In the genomic region with DNA sequence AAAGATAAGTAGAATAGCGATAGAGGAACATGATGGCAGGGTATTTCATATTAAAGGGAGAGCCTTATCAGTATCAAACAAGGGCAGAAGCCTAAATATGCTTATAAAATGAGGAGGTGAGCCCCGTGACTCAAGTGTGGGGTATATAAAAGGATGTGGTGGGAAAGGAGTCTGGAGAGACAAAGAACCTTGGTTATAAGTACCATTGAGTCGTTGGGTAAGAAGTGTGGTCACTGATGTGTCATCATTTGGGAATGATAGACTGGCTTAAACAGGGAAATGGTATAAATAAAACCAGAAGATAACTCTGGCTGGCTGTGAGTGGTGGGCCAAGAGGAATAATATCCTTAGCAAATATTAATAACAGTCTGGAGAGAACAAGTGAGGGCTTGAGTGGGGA, we compare ENCODE assay signal across 31 cellular contexts. TPM values are rescaled to one million over a fixed set of nuclear protein-coding genes. Genes with fewer than 3 reads are reported as not detected.
DNase-seq lines count a peak whose midpoint lies in the region; ATAC-seq and TF ChIP-seq lines count a peak whose summit lies in the region.
"Had no signal": no experiment of that assay in that cellular context is flagged by ENCODE, and none has a peak within 500 bp of the region (broad histone marks: within the 10 kb centered on the region; RNA-seq: fewer than 3 reads in every experiment).

No MANE protein-coding gene starts in this region.

- H3K4me3 ChIP-seq in epithelial cell of proximal tubule (ENCODE audit: low read depth, low read length) = no peak overlapping the region
- no peak overlapping the region for H3K4me3 ChIP-seq in skeletal muscle cell (ENCODE audit: low read depth, low read length)
- no peak overlapping the region for H3K4me3 ChIP-seq in upper lobe of right lung
- H3K4me3 ChIP-seq: GM23338, K562, uterus had no signal

- DNase-seq in DMS53 (lab: John Stamatoyannopoulos, UW) = peak; percentile 30
- DNase-seq in DMS53 treated with DMSO at 0.1 percent for 48 hours (lab: John Stamatoyannopoulos, UW; ENCODE audit: unreplicated experiment) = no peak
- peak; percentile 17 for DNase-seq in SK-MEL-5 (ENCODE audit: low read depth, low spot score)
- DNase-seq in epithelial cell of proximal tubule (ENCODE audit: low read depth) = peak; percentile 13
- DNase-seq in skeletal muscle cell (ENCODE audit: low read depth) = peak; percentile 5
- DNase-seq in NCI-H2227 treated with DMSO at 0.1 percent for 48 hours (lab: John Stamatoyannopoulos, UW) = no peak
- no peak for DNase-seq in upper lobe of right lung
- DNase-seq in G401 (ENCODE audit: low spot score) = no peak
- DNase-seq: activated CD4-positive, alpha-beta T cell treated with anti-CD3 and anti-CD28 coated beads for 1 hour; activated T-cell treated with anti-CD3 and anti-CD28 coated beads, Interleukin-2, amount 50 U/mL, for 48 hours; BE2C; brain microvascular endothelial cell; COR-L47; cortex of kidney; hypothalamus; islet precursor cell; mesendoderm; naive thymus-derived CD4-positive, alpha-beta T cell; NCI-H1092; NCI-H2081; NCI-H510A; right cardiac atrium; stimulated activated CD8-positive, alpha-beta memory T cell treated with anti-CD3 and anti-CD28 coated beads, Interleukin-4, amount 100 ng/mL, for 48 hours; uterus had no signal

- intact Hi-C loops in upper lobe of right lung (cut with DNase I) = no loop called here

- H3K4me1 ChIP-seq in upper lobe of right lung = no peaks in the 10 kb centered on the region
- H3K4me1 ChIP-seq: BE2C, uterus had no signal

- H3K9me3 ChIP-seq in upper lobe of right lung = no peaks in the 10 kb centered on the region
- H3K9me3 ChIP-seq: BE2C, uterus had no signal

- H3K36me3 ChIP-seq in upper lobe of right lung = no peaks in the 10 kb centered on the region
- H3K36me3 ChIP-seq: BE2C, brain microvascular endothelial cell, uterus had no signal

- no peak for ATAC-seq in upper lobe of right lung
- ATAC-seq: activated naive CD4-positive, alpha-beta T cell treated with anti-CD3 and anti-CD28 coated beads, Interleukin-2, amount 50 U/mL, for 72 hours; GM23338; K562; naive thymus-derived CD4-positive, alpha-beta T cell; right cardiac atrium had no signal

- TF ChIP-seq CTCF in epithelial cell of proximal tubule (conservative IDR thresholded peaks at IDR 0.05; ENCODE audit: low read depth, low read length) (no peak), upper lobe of right lung (IDR thresholded peaks at IDR 0.05) (no peak)

- H3K27ac ChIP-seq in upper lobe of right lung = no peak overlapping the region
- H3K27ac ChIP-seq: 22Rv1, brain microvascular endothelial cell, uterus had no signal

- H3K27me3 ChIP-seq in upper lobe of right lung = no peaks in the 10 kb centered on the region
- H3K27me3 ChIP-seq: BE2C, brain microvascular endothelial cell, uterus had no signal

- in situ Hi-C loops in SK-MEL-5 (cut with HindIII; ENCODE audit: low pct_unique_long_range_greater_than_20kb, low sequenced_read_pairs) = no loop called here
- in situ Hi-C loops in G401 (cut with HindIII; ENCODE audit: low sequenced_read_pairs) = no loop called here

RNA-seq across cellular contexts. Expression of a gene that starts 10.9 kb away (rescaled TPM):
- total RNA-seq in SK-MEL-5 (2014; rRNA removed; shearing (Covaris generic)) = 0.61 and 1.3 TPM in 2 replicates
- polyA plus RNA-seq in SK-MEL-5 (2015; cell fraction: cytosol; rRNA removed) = 0.05 and 0.08 TPM in 2 replicates
- polyA plus RNA-seq in SK-MEL-5 (2015; cell fraction: nucleus; rRNA removed) = 0.19 and 0.56 TPM in 2 replicates
- total RNA-seq in epithelial cell of proximal tubule (not detected in 2 replicates), upper lobe of right lung (0.93 TPM)
- total RNA-seq in G401 (2014; rRNA removed; shearing (Covaris generic)) = not detected in 2 replicates
- total RNA-seq: activated naive CD4-positive, alpha-beta T cell treated with anti-CD3 and anti-CD28 coated beads, Interleukin-2, amount 50 U/mL, for 72 hours; GM23338; K562; naive thymus-derived CD4-positive, alpha-beta T cell; osteoblast; subcutaneous adipose tissue; uterus had no signal
- polyA plus RNA-seq: GM23338; K562; naive thymus-derived CD4-positive, alpha-beta T cell had no signal

RNA-seq across cellular contexts. Expression of a gene that starts 32.6 kb away (rescaled TPM):
- total RNA-seq in SK-MEL-5 (2014; rRNA removed; shearing (Covaris generic)) = not detected in 2 replicates
- 0.06 TPM in 1 of 2 replicates, not detected in the other for polyA plus RNA-seq in SK-MEL-5 (2015; cell fraction: cytosol; rRNA removed)
- polyA plus RNA-seq in SK-MEL-5 (2015; cell fraction: nucleus; rRNA removed) = 0.07 and 1.00 TPM in 2 replicates
- total RNA-seq in epithelial cell of proximal tubule (not detected in 2 replicates), upper lobe of right lung (1.4 TPM)
- not detected in 2 replicates for total RNA-seq in G401 (2014; rRNA removed; shearing (Covaris generic))
- total RNA-seq: activated naive CD4-positive, alpha-beta T cell treated with anti-CD3 and anti-CD28 coated beads, Interleukin-2, amount 50 U/mL, for 72 hours; frontal cortex; GM23338; K562; osteoblast; right cardiac atrium had no signal
- polyA plus RNA-seq: GM23338, K562, right cardiac atrium had no signal

Comparison
In these comparisons a context has a peak if more than half of its experiments do, and no peak if none do; other contexts are left out.
1. DNase-seq: peak in DMS53 (single experiment), SK-MEL-5 (single experiment), epithelial cell of proximal tubule (single experiment) and skeletal muscle cell (single experiment); none in DMS53 treated with DMSO at 0.1 percent for 48 hours (single experiment), NCI-H2227 treated with DMSO at 0.1 percent for 48 hours (single experiment), upper lobe of right lung (single experiment) and G401 (single experiment).